Comparison of ENCODE assay signal across 12 cellular contexts in the genomic region with DNA sequence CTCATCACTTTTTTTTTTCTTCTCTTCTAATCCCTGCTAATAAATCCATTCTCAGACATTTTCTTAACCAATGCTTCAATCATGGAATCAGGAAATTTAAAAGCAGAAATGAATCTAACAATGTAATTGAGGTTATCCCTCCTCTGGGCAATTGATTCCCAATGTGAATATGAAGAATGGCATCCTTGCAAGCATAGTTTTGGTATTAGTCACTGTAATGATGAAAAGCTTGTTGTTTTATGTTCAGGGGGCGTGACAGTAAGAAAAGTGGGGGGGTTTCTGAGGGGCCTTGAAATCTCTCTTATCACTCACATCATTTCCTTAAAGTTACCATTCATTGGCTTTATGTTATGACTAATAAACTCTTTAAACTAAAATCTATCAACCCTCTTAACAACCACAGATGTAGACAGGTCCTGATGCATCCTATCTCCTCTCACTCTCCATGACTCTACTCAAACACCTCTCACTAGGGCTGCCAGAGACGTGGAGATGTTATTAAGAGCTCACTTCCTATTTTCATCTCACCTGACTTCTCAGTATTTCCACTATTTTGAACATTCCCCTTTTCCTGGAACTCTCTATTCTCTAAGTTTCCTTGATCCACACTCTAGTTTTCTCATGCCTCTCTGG.
DNase-seq lines count a peak whose midpoint lies in the region; ATAC-seq and TF ChIP-seq lines count a peak whose summit lies in the region.
"Had no signal": no experiment of that assay in that cellular context is flagged by ENCODE, and none has a peak within 500 bp of the region (broad histone marks: within the 10 kb centered on the region; RNA-seq: fewer than 3 reads in every experiment).

No MANE protein-coding gene starts in this region.

- H3K4me1 ChIP-seq in A673 (ENCODE audit: insufficient read depth, low read length, poor library complexity, severe bottlenecking) (no peaks in the 10 kb centered on the region), adipocyte (ENCODE audit: control insufficient read depth, insufficient read depth, low read length) (no peaks in the 10 kb centered on the region)

- no TSS peak for BruUV-seq in A673 (replicated peaks; lab: Mats Ljungman, UMichigan)

- no peak overlapping the region for H3K27ac ChIP-seq in A673 (ENCODE audit: low read depth, low read length, poor library complexity, severe bottlenecking)
- H3K27ac ChIP-seq in caudate nucleus (ENCODE audit: low read depth, low read length): no peak overlapping the region
- H3K27ac ChIP-seq: ovary had no signal

- TF ChIP-seq CTCF in A673 (conservative IDR thresholded peaks at IDR 0.05; ENCODE audit: low read depth, low read length): no peak

- peak; percentile 32 for DNase-seq in A673 (ENCODE audit: low spot score)
- DNase-seq in HPDE6-E6E7 (ENCODE audit: extremely low spot score): peak; percentile 15
- DNase-seq in adipocyte (ENCODE audit: low read depth): peak; percentile 61
- peak; percentile 52 for DNase-seq in glomerular endothelial cell (ENCODE audit: extremely low read depth, low read depth, low spot score)
- DNase-seq in activated gamma-delta T cell treated with Interleukin-2 at 50 U/mL for 16 hours: no peak
- no peak for DNase-seq in head of caudate nucleus
- no peak for DNase-seq in caudate nucleus (lab: John Stamatoyannopoulos, UW)
- DNase-seq: DMS153, NCI-H1417, NCI-H510A treated with DMSO at 0.1 percent for 48 hours, ovary had no signal

- intact Hi-C loops in A673 (cut with micrococcal nuclease; ENCODE audit: unreplicated experiment): no loop called here
- intact Hi-C loops in head of caudate nucleus (cut with DNase I): no loop called here

- H3K9ac ChIP-seq in adipocyte (ENCODE audit: low read length): no peak overlapping the region

- ATAC-seq in HG03520 (IDR thresholded peaks at IDR 0.05; ENCODE audit: unreplicated experiment): no peak

- POLR2A ChIA-PET in A673 (lab: Charles Lee; ENCODE audit: low non-redundant PET): no interaction called here

- H3K27me3 ChIP-seq in A673 (replicated peaks; ENCODE audit: insufficient read depth, low read depth, low read length, poor library complexity) (no peaks in the 10 kb centered on the region), adipocyte (replicated peaks; ENCODE audit: control insufficient read depth, insufficient read depth, low read length) (no peaks in the 10 kb centered on the region)
- H3K27me3 ChIP-seq: ovary had no signal

- CTCF ChIA-PET in A673 (lab: Charles Lee): no interaction called here

- H3K36me3 ChIP-seq in A673 (ENCODE audit: insufficient read depth, low read length, poor library complexity, severe bottlenecking) (no peaks in the 10 kb centered on the region), adipocyte (ENCODE audit: control insufficient read depth, insufficient read depth, low read length, severe bottlenecking) (no peaks in the 10 kb centered on the region)
- H3K36me3 ChIP-seq: ovary had no signal

- H3K4me3 ChIP-seq in A673 (ENCODE audit: low read depth, low read length, poor library complexity, severe bottlenecking): no peak overlapping the region
- no peak overlapping the region for H3K4me3 ChIP-seq in adipocyte (ENCODE audit: low read length)
- H3K4me3 ChIP-seq: ovary had no signal

- H3K9me3 ChIP-seq in A673 (ENCODE audit: low read depth, low read length, poor library complexity, severe bottlenecking): no peaks in the 10 kb centered on the region
- no peaks in the 10 kb centered on the region for H3K9me3 ChIP-seq in adipocyte (ENCODE audit: control insufficient read depth, low read length)
- H3K9me3 ChIP-seq: ovary had no signal

Comparison
In these comparisons a context has a peak if more than half of its experiments do, and no peak if none do; other contexts are left out.
1. DNase-seq: peak in A673 (single experiment), HPDE6-E6E7 (single experiment), adipocyte (single experiment) and glomerular endothelial cell (single experiment); none in activated gamma-delta T cell treated with Interleukin-2 at 50 U/mL for 16 hours (single experiment), head of caudate nucleus (0 of 42) and caudate nucleus (0 of 61).